ENCODE assay signal across 18 cellular contexts in the genomic region with DNA sequence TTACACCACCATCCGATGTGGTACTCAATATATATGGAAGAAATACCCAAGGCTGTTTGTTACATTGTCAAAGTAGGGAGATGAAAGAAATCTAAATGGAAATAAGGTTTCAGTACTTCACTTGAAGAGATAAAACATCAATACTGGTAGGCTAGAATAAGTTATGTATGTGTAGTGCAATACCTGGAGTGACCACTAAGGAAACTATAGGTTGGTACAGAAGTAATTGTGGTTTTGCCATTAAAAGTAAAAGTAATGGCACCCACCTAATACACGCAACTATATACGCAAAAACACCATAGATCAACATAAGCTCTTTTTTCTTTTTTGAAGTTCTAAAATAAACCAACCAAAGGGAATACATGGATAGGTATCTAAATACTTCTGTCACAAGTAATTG.
DNase-seq lines count a peak whose midpoint lies in the region; ATAC-seq and TF ChIP-seq lines count a peak whose summit lies in the region.
"Had no signal": no experiment of that assay in that cellular context is flagged by ENCODE, and none has a peak within 500 bp of the region (broad histone marks: within the 10 kb centered on the region; RNA-seq: fewer than 3 reads in every experiment).

No MANE protein-coding gene starts in this region.

- POLR2A ChIA-PET in IMR-90 (lab: Charles Lee; ENCODE audit: unreplicated experiment), result no interaction called here

- TF ChIP-seq RAD21 in IMR-90 (IDR thresholded peaks at IDR 0.05; ENCODE audit: low read length), result no peak

- TF ChIP-seq POLR2A in IMR-90 (IDR thresholded peaks at IDR 0.05; ENCODE audit: low read depth, low read length) (no peak), transverse colon (IDR thresholded peaks at IDR 0.05) (no peak)

- no peaks in the 10 kb centered on the region for H3K27me3 ChIP-seq in IMR-90 (ENCODE audit: control insufficient read depth, insufficient read depth, low read length)
- H3K27me3 ChIP-seq in psoas muscle (ENCODE audit: insufficient read depth in 3 of 3, low read length in 2 of 3), result no peaks in the 10 kb centered on the region
- no peaks in the 10 kb centered on the region for H3K27me3 ChIP-seq in transverse colon
- H3K27me3 ChIP-seq: BE2C, tibial nerve had no signal

- H3K9me3 ChIP-seq in IMR-90 (ENCODE audit: control insufficient read depth, insufficient read depth, low read length), result no peaks in the 10 kb centered on the region
- no peaks in the 10 kb centered on the region for H3K9me3 ChIP-seq in psoas muscle
- H3K9me3 ChIP-seq in transverse colon, result no peaks in the 10 kb centered on the region
- H3K9me3 ChIP-seq: BE2C, prostate gland had no signal

- intact Hi-C loops in IMR-90 (cut with micrococcal nuclease), result no loop called here
- intact Hi-C loops in psoas muscle (cut with DNase I), result no loop called here
- intact Hi-C loops in transverse colon (cut with DNase I; ENCODE audit: low total_unique reads), result no loop called here

- H3K9me1 ChIP-seq in IMR-90 (ENCODE audit: insufficient read depth, low read length), result no peaks in the 10 kb centered on the region

- H3K4me2 ChIP-seq in IMR-90 (ENCODE audit: low read depth, low read length), result no peak overlapping the region

- H3K4ac ChIP-seq in IMR-90 (ENCODE audit: low read depth, low read length), result no peak overlapping the region

- no peak overlapping the region for H2BK15ac ChIP-seq in IMR-90 (ENCODE audit: low read depth, low read length)

- DNase-seq in IMR-90 (no peak), choroid plexus epithelial cell (ENCODE audit: low read depth) (no peak), psoas muscle (no peak), GM13976 (ENCODE audit: low spot score) (no peak), transverse colon (no peak)
- DNase-seq: activated CD4-positive, alpha-beta T cell treated with anti-CD3 and anti-CD28 coated beads, Interleukin-2, amount 50 U/mL, for 1 hour; activated naive CD4-positive, alpha-beta T cell treated with anti-CD3 and anti-CD28 coated beads, Interleukin-2, amount 50 U/mL, for 16 hours; BE2C; naive B cell; NCI-H1092 treated with DMSO at 0.1 percent for 48 hours; NCI-H774; SW 1271 had no signal

- H2BK5ac ChIP-seq in IMR-90 (ENCODE audit: low read depth, low read length, poor library complexity, severe bottlenecking), result no peak overlapping the region

- CTCF ChIA-PET in IMR-90 (lab: Yijun Ruan, JAX), result interaction anchor here (0.6 kb wide), 1 partner anchor 325 kb away, joined by 3 read pairs; no protein-coding TSS in a partner anchor

- H3K56ac ChIP-seq in IMR-90 (ENCODE audit: extremely low read depth, insufficient read depth, low read length), result no peak overlapping the region

- H4K20me1 ChIP-seq in IMR-90 (ENCODE audit: insufficient read depth, low read length), result no peaks in the 10 kb centered on the region

- ATAC-seq in GM18517 (IDR thresholded peaks at IDR 0.05; ENCODE audit: unreplicated experiment) (peak; percentile 55), IMR-90 (ENCODE audit: low read depth) (no peak), psoas muscle (no peak), GM18520 (IDR thresholded peaks at IDR 0.05; ENCODE audit: unreplicated experiment) (no peak)
- ATAC-seq: stimulated activated effector memory CD8-positive, alpha-beta T cell treated with anti-CD3 and anti-CD28 coated beads, Interleukin-12 subunit alpha, Interleukin-12 subunit beta, amount 100 ng/mL, for 72 hours had no signal

- TF ChIP-seq EP300 in transverse colon (IDR thresholded peaks at IDR 0.05; ENCODE audit: low read depth), result no peak

- no peak overlapping the region for H2BK120ac ChIP-seq in IMR-90 (ENCODE audit: low read depth, low read length)

- no peak overlapping the region for H2AK9ac ChIP-seq in IMR-90 (replicated peaks; ENCODE audit: low read depth, low read length, poor library complexity)

- no peak overlapping the region for H4K5ac ChIP-seq in IMR-90 (ENCODE audit: low read depth, low read length)

- no TSS peak for BruUV-seq in IMR-90 (replicated peaks; lab: Mats Ljungman, UMichigan)

- no peaks in the 10 kb centered on the region for H3K36me3 ChIP-seq in IMR-90 (ENCODE audit: control insufficient read depth, insufficient read depth, low read length)
- H3K36me3 ChIP-seq in psoas muscle (ENCODE audit: insufficient read depth in 1 of 2, low read depth in 1 of 2), result no peaks in the 10 kb centered on the region
- H3K36me3 ChIP-seq in transverse colon, result no peaks in the 10 kb centered on the region
- H3K36me3 ChIP-seq: BE2C, prostate gland, tibial nerve had no signal

- no peak overlapping the region for H2AK5ac ChIP-seq in IMR-90 (ENCODE audit: low read depth, low read length)

- H3K14ac ChIP-seq in IMR-90 (replicated peaks; ENCODE audit: low read depth, low read length), result no peak overlapping the region

- dilution Hi-C loops in IMR-90 (cut with HindIII; ENCODE audit: low sequenced_read_pairs, unreplicated experiment), result no loop called here

- H3K4me3 ChIP-seq in IMR-90 (ENCODE audit: insufficient read depth, low read depth, low read length) (no peak overlapping the region), choroid plexus epithelial cell (ENCODE audit: low read depth, low read length) (no peak overlapping the region), psoas muscle (no peak overlapping the region), transverse colon (no peak overlapping the region)
- H3K4me3 ChIP-seq: lung, prostate gland, tibial nerve had no signal

- H3K27ac ChIP-seq in IMR-90 (ENCODE audit: insufficient read depth, low read length) (no peak overlapping the region), psoas muscle (no peak overlapping the region), transverse colon (no peak overlapping the region)
- H3K27ac ChIP-seq: prostate gland, tibial nerve had no signal

- 0 out of 2 replicates have a peak, but pooled peaks cover 2% of the 10 kb centered on the region for H3K4me1 ChIP-seq in IMR-90 (ENCODE audit: control insufficient read depth, insufficient read depth, low read length)
- no peaks in the 10 kb centered on the region for H3K4me1 ChIP-seq in psoas muscle
- H3K4me1 ChIP-seq in transverse colon, result no peaks in the 10 kb centered on the region
- H3K4me1 ChIP-seq: BE2C, prostate gland, tibial nerve had no signal

- in situ Hi-C loops in IMR-90 (cut with MboI; ENCODE audit: low sequenced_read_pairs), result no loop called here
- in situ Hi-C loops in GM13976 (cut with MboI; ENCODE audit: low sequenced_read_pairs, unreplicated experiment), result no loop called here
- in situ Hi-C loops in transverse colon (cut with MboI; ENCODE audit: low pct_ligation_motif_present in 1 of 4, low pct_unique_long_range_greater_than_20kb in 1 of 4, low sequenced_read_pairs in 3 of 4), result no loop called here

- no peak overlapping the region for H3K9ac ChIP-seq in IMR-90 (ENCODE audit: low read depth, low read length)

- no peak overlapping the region for H4K8ac ChIP-seq in IMR-90 (ENCODE audit: low read depth in 2 of 2, low read length in 2 of 2)

- whole genome bisulfite sequencing in IMR-90 (ENCODE audit: extremely low coverage in 2 of 2, insufficient read length in 1 of 2), 2 experiments, result no CpG with 5 or more reads among the region's 3 CpGs
- WGBS in psoas muscle, 3 donors, result 95 to 100% (median 98%) methylated on average over 3 of the region's 3 CpGs
- WGBS in transverse colon (ENCODE audit: low coverage in 1 of 2), 2 donors, result 92 to 96% methylated on average over 3 of the region's 3 CpGs

- no peak overlapping the region for H2BK20ac ChIP-seq in IMR-90 (ENCODE audit: low read depth, low read length)

- H4K91ac ChIP-seq in IMR-90 (ENCODE audit: insufficient read depth, low read depth, low read length), result no peak overlapping the region

- H3K23ac ChIP-seq in IMR-90 (ENCODE audit: low read depth, low read length), result no peak overlapping the region

- no peaks in the 10 kb centered on the region for H3K79me1 ChIP-seq in IMR-90 (ENCODE audit: low read depth in 1 of 2, low read length in 2 of 2)

- H2AFZ ChIP-seq in IMR-90 (replicated peaks; ENCODE audit: low read length, poor library complexity), result no peak overlapping the region

- 0 out of 2 replicates have a peak, but pooled peaks have one; percentile 11 for TF ChIP-seq CTCF in IMR-90 (conservative IDR thresholded peaks at IDR 0.05; ENCODE audit: low read depth, low read length)
- peak; percentile 23 for TF ChIP-seq CTCF in choroid plexus epithelial cell (conservative IDR thresholded peaks at IDR 0.05; ENCODE audit: low read depth, low read length)
- TF ChIP-seq CTCF in psoas muscle (IDR thresholded peaks at IDR 0.05), result peak; percentile 7
- TF ChIP-seq CTCF in GM13976 (IDR thresholded peaks at IDR 0.05; ENCODE audit: borderline replicate concordance, control extremely low read depth, extremely low read depth, insufficient read depth, missing control alignments), result no peak
- peak in 2 of 5 experiments; percentile 9 to 16 for TF ChIP-seq CTCF in transverse colon (IDR thresholded peaks at IDR 0.05)

- H3K18ac ChIP-seq in IMR-90 (ENCODE audit: low read depth, low read length), result no peak overlapping the region

TF ChIP-seq in IMR-90, 13 proteins besides CTCF, POLR2A, EP300 and RAD21 (continues in another document):
- TF ChIP-seq MAZ (IDR thresholded peaks at IDR 0.05; ENCODE audit: borderline replicate concordance, low read depth, low read length) (no peak), MAFK (IDR thresholded peaks at IDR 0.05; ENCODE audit: low read depth, low read length) (no peak), MXI1 (IDR thresholded peaks at IDR 0.05; ENCODE audit: borderline replicate concordance, low read depth, low read length) (no peak), CHD1 (IDR thresholded peaks at IDR 0.05; ENCODE audit: low read depth, low read length) (no peak), FOS (IDR thresholded peaks at IDR 0.05; ENCODE audit: low read depth, low read length) (no peak), ELK1 (IDR thresholded peaks at IDR 0.05; ENCODE audit: borderline replicate concordance, low read depth, low read length) (no peak), BHLHE40 (IDR thresholded peaks at IDR 0.05; ENCODE audit: low read depth, low read length) (no peak), RFX5 (IDR thresholded peaks at IDR 0.05; ENCODE audit: low read depth, low read length) (no peak)
- TF ChIP-seq, protein P1, sequence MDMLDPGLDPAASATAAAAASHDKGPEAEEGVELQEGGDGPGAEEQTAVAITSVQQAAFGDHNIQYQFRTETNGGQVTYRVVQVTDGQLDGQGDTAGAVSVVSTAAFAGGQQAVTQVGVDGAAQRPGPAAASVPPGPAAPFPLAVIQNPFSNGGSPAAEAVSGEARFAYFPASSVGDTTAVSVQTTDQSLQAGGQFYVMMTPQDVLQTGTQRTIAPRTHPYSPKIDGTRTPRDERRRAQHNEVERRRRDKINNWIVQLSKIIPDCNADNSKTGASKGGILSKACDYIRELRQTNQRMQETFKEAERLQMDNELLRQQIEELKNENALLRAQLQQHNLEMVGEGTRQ (IDR thresholded peaks at IDR 0.05; ENCODE audit: low read depth, low read length), result no peak
